ENCODE assay signal across 8 cellular contexts in the genomic region with DNA sequence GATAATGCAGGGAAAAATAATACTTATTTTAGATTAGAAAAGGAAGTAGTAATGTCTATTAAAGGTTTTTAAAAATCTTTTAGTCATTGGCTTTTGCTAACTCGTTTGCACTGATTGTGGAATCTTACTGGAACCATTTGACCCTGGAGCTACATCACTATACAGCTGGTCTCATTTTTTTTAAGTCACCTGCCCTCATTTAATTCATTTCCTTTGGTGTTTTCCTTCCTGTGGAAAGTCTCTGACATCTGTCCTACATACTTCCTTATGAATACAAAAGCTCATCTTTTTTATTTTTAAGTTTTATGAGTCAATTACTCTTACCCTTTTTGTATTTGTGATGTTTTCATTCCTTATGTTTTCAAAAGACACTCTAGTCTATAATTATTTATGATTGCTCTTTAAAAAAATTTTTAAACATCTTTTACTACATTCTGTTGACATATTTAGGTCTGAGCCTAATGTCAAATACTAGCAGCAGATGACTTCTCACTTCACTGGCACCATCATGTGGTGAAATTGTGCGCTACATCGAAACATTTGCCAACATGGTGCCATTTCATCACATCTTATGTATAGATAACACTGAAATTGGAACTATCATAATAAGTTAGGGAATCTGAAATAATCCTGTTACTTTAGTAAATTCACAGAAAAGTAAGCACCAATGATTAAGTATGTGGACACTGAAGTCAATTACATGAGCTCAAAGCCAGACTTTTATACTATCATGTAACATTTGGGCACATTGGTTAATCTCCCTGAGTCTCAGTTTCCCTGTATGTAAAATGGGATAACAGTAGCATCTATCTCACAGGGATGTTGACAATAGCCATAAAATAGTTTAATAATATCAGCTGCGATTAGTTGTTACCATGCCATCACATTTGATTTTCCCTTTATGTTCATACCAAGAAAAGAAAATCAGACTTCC. TPM values are rescaled to one million over a fixed set of nuclear protein-coding genes. Genes with fewer than 3 reads are reported as not detected.
DNase-seq lines count a peak whose midpoint lies in the region; ATAC-seq and TF ChIP-seq lines count a peak whose summit lies in the region.

No MANE protein-coding gene starts in this region.

- H3K36me3 ChIP-seq in prostate gland, result no peaks in the 10 kb centered on the region

- TF ChIP-seq CTCF in prostate gland (IDR thresholded peaks at IDR 0.05), result peak in 3 of 4 experiments; percentile 63 to 77 (median 75)

- H3K4me1 ChIP-seq in prostate gland (replicated peaks), result no peaks in the 10 kb centered on the region

- 37% methylated on average over 4 of the region's 4 CpGs for WGBS in prostate gland

- no peak for TF ChIP-seq POLR2A in prostate gland (IDR thresholded peaks at IDR 0.05)

- ATAC-seq in GM18907 (IDR thresholded peaks at IDR 0.05; ENCODE audit: unreplicated experiment) (peak; percentile 62), GM18873 (IDR thresholded peaks at IDR 0.05; ENCODE audit: low FRiP score, unreplicated experiment) (no peak)

- intact Hi-C loops in prostate gland (cut with DNase I), result loop anchor here (5.0 to 10.0 kb wide), 3 partner anchors 372 to 1435 kb away; no protein-coding TSS in a partner anchor

- no peak overlapping the region for H3K27ac ChIP-seq in prostate gland

- no peak overlapping the region for H3K4me3 ChIP-seq in prostate gland

- H3K9me3 ChIP-seq in prostate gland, result no peaks in the 10 kb centered on the region

- DNase-seq in CD1c-positive myeloid dendritic cell (ENCODE audit: extremely low spot score), result peak; percentile 80
- DNase-seq in HT-29 (ENCODE audit: low spot score), result peak; percentile 86
- peak; percentile 58 for DNase-seq in RPMI7951 (ENCODE audit: low read depth)
- peak in 3 of 4 experiments; percentile 4 to 45 (median 18) for DNase-seq in activated naive CD4-positive, alpha-beta T cell (lab: John Stamatoyannopoulos, UW)
- peak; percentile 43 for DNase-seq in germinal center (ENCODE audit: low spot score)
- DNase-seq in prostate gland (ENCODE audit: low spot score), result peak; percentile 67

- no peaks in the 10 kb centered on the region for H3K27me3 ChIP-seq in prostate gland (replicated peaks; ENCODE audit: insufficient read depth)

RNA-seq across cellular contexts. Expression of gene MMAA, which starts 9.4 kb away (rescaled TPM):
- 2.3 and 2.8 TPM in 2 replicates for total RNA-seq in HT-29 (2014; rRNA removed; shearing (Covaris generic))
- 0.78 and 1.6 TPM in 2 replicates for total RNA-seq in RPMI7951 (2014; rRNA removed; shearing (Covaris generic))
- total RNA-seq in prostate gland, result 1 to 10 TPM; 3.6 TPM

Comparison
In these comparisons a context has a peak if more than half of its experiments do, and no peak if none do; other contexts are left out.
1. DNase-seq: peak in every context shown above with its lines; median percentile 86 in HT-29; 80 in CD1c-positive myeloid dendritic cell; 67 in prostate gland; 58 in RPMI7951; 43 in germinal center; 18 in activated naive CD4-positive, alpha-beta T cell.